ENCODE assay signal across 22 cellular contexts in genomic region chr1:170354679-170355078, GRCh38.
"Had no signal": no experiment of that assay in that cellular context is flagged by ENCODE, and none has a peak within 500 bp of the region (broad histone marks: within the 10 kb centered on the region; RNA-seq: fewer than 3 reads in every experiment).

No MANE protein-coding gene starts in this region.

- H3K4me1 ChIP-seq: left lung, prostate gland, transverse colon had no signal

- H3K4me3 ChIP-seq: body of pancreas, cardiac muscle cell, left lung, prostate gland, transverse colon, uterus had no signal

- H3K4me1 Mint-ChIP-seq: activated naive CD8-positive, alpha-beta T cell treated with anti-CD3 and anti-CD28 coated beads, Interleukin-2, amount 10 ng/mL, durations not matched to agents 7 days and 5 days; mesothelial cell of epicardium; naive thymus-derived CD8-positive, alpha-beta T cell; stimulated activated effector memory CD8-positive, alpha-beta T cell treated with anti-CD3 and anti-CD28 coated beads, Interleukin-12 subunit alpha, Interleukin-12 subunit beta, amount 100 ng/mL, for 72 hours; stimulated activated naive CD8-positive, alpha-beta T cell treated with anti-CD3 and anti-CD28 coated beads, Interleukin-15, amount 100 ng/mL, for 72 hours; WTC11 had no signal

- H3K9me3 ChIP-seq: body of pancreas, prostate gland, transverse colon, uterus had no signal

- DNase-seq: activated CD4-positive, alpha-beta memory T cell treated with anti-CD3 and anti-CD28 coated beads for 36 hours; activated CD4-positive, alpha-beta T cell treated with anti-CD3 and anti-CD28 coated beads for 4 hours; activated naive CD4-positive, alpha-beta T cell treated with anti-CD3 and anti-CD28 coated beads for 36 hours; activated naive CD8-positive, alpha-beta T cell treated with anti-CD3 and anti-CD28 coated beads, Interleukin-2, amount 10 ng/mL, durations not matched to agents 7 days and 5 days; activated T-cell treated with anti-CD3 and anti-CD28 coated beads, Interleukin-2, amount 50 U/mL, for 48 hours; amniotic stem cell; body of pancreas; left lung; mammary epithelial cell; naive thymus-derived CD8-positive, alpha-beta T cell; stimulated activated CD4-positive, alpha-beta T cell treated with anti-CD3 and anti-CD28 coated beads, Interleukin-2, amount 100 ng/mL, for 24 hours; stimulated activated naive CD8-positive, alpha-beta T cell treated with anti-CD3 and anti-CD28 coated beads, Interleukin-15, amount 100 ng/mL, for 72 hours; T-helper 9 cell; transverse colon; uterus had no signal

- H3K27me3 ChIP-seq: body of pancreas, cardiac muscle cell, left lung, transverse colon, uterus had no signal

- H3K27ac Mint-ChIP-seq: activated CD4-positive, alpha-beta memory T cell treated with anti-CD3 and anti-CD28 coated beads for 36 hours; activated naive CD4-positive, alpha-beta T cell treated with anti-CD3 and anti-CD28 coated beads for 36 hours; activated naive CD8-positive, alpha-beta T cell treated with anti-CD3 and anti-CD28 coated beads, Interleukin-2, amount 10 ng/mL, durations not matched to agents 7 days and 5 days; mesothelial cell of epicardium; naive thymus-derived CD8-positive, alpha-beta T cell; stimulated activated effector memory CD8-positive, alpha-beta T cell treated with anti-CD3 and anti-CD28 coated beads, Interleukin-12 subunit alpha, Interleukin-12 subunit beta, amount 100 ng/mL, for 72 hours; stimulated activated naive CD8-positive, alpha-beta T cell treated with anti-CD3 and anti-CD28 coated beads, Interleukin-15, amount 100 ng/mL, for 72 hours; WTC11 had no signal

- H3K27me3 Mint-ChIP-seq: activated naive CD8-positive, alpha-beta T cell treated with anti-CD3 and anti-CD28 coated beads, Interleukin-2, amount 10 ng/mL, durations not matched to agents 7 days and 5 days; stimulated activated naive CD8-positive, alpha-beta T cell treated with anti-CD3 and anti-CD28 coated beads, Interleukin-15, amount 100 ng/mL, for 72 hours had no signal

- ATAC-seq: left lung; naive thymus-derived CD8-positive, alpha-beta T cell; sciatic nerve; stimulated activated effector memory CD8-positive, alpha-beta T cell treated with anti-CD3 and anti-CD28 coated beads, Interleukin-12 subunit alpha, Interleukin-12 subunit beta, amount 100 ng/mL, for 72 hours; stimulated activated naive CD8-positive, alpha-beta T cell treated with anti-CD3 and anti-CD28 coated beads, Interleukin-15, amount 100 ng/mL, for 72 hours; WTC11 had no signal

- H3K36me3 ChIP-seq: cardiac muscle cell, left lung, prostate gland, transverse colon, uterus had no signal

- H3K36me3 Mint-ChIP-seq: activated CD4-positive, alpha-beta memory T cell treated with anti-CD3 and anti-CD28 coated beads for 36 hours; activated naive CD8-positive, alpha-beta T cell treated with anti-CD3 and anti-CD28 coated beads, Interleukin-2, amount 10 ng/mL, durations not matched to agents 7 days and 5 days; mesothelial cell of epicardium; naive thymus-derived CD8-positive, alpha-beta T cell; stimulated activated effector memory CD8-positive, alpha-beta T cell treated with anti-CD3 and anti-CD28 coated beads, Interleukin-12 subunit alpha, Interleukin-12 subunit beta, amount 100 ng/mL, for 72 hours; WTC11 had no signal

- H3K4me3 Mint-ChIP-seq: activated CD4-positive, alpha-beta memory T cell treated with anti-CD3 and anti-CD28 coated beads for 36 hours; activated naive CD4-positive, alpha-beta T cell treated with anti-CD3 and anti-CD28 coated beads for 36 hours; activated naive CD8-positive, alpha-beta T cell treated with anti-CD3 and anti-CD28 coated beads, Interleukin-2, amount 10 ng/mL, durations not matched to agents 7 days and 5 days; mesothelial cell of epicardium; naive thymus-derived CD8-positive, alpha-beta T cell; stimulated activated effector memory CD8-positive, alpha-beta T cell treated with anti-CD3 and anti-CD28 coated beads, Interleukin-12 subunit alpha, Interleukin-12 subunit beta, amount 100 ng/mL, for 72 hours; stimulated activated naive CD8-positive, alpha-beta T cell treated with anti-CD3 and anti-CD28 coated beads, Interleukin-15, amount 100 ng/mL, for 72 hours; WTC11 had no signal

- H3K27ac ChIP-seq: body of pancreas, cardiac muscle cell, epithelial cell of prostate, left lung, prostate gland, transverse colon, uterus had no signal
